In genomic region chr2:241910604-241911520, GRCh38 we compare ENCODE assay signal across 23 cellular contexts. TPM values are rescaled to one million over a fixed set of nuclear protein-coding genes. Genes with fewer than 3 reads are reported as not detected.
A peak's percentile ranks its signal among the peaks of the same experiment; 100 is the strongest.
DNase-seq lines count a peak whose midpoint lies in the region; ATAC-seq and TF ChIP-seq lines count a peak whose summit lies in the region.
"Had no signal": no experiment of that assay in that cellular context is flagged by ENCODE, and none has a peak within 500 bp of the region (broad histone marks: within the 10 kb centered on the region; RNA-seq: fewer than 3 reads in every experiment).

No MANE protein-coding gene starts in this region.

- no peak for DNase-seq in activated CD4-positive, alpha-beta T cell treated with anti-CD3 and anti-CD28 coated beads, Interleukin-2, amount 10 ng/mL, durations not matched to agents 24 days and 14 days
- no peak for DNase-seq in activated CD4-positive, alpha-beta T cell treated with anti-CD3 and anti-CD28 coated beads, Interleukin-2, amount 50 U/mL, for 1 hour
- no peak for DNase-seq in endothelial cell (ENCODE audit: low spot score)
- DNase-seq in progenitor cell of endocrine pancreas (ENCODE audit: low spot score, unreplicated experiment) = no peak
- DNase-seq in T-helper 2 cell treated with Interferon-gamma antibody and Interleukin-4, amounts not matched to agents 5 μg/mL and 100 μg/mL, for 36 hours (ENCODE audit: low spot score) = no peak
- DNase-seq in stimulated activated naive CD4-positive, alpha-beta T cell treated with Interleukin-2 at 50 U/mL for 16 hours (lab: John Stamatoyannopoulos, UW) = no peak
- DNase-seq: AML-193, DND-41, KG1, NCI-H1105 treated with DMSO at 0.1 percent for 48 hours, NCI-H1694 treated with DMSO at 0.1 percent for 48 hours, NCI-H226, NCI-H524, NCI-H82, PC-3, RPMI8226, SHP77 treated with DMSO at 0.1 percent for 48 hours had no signal

- H3K4me1 ChIP-seq in HEK293 (ENCODE audit: control insufficient read depth, insufficient read depth, low read length) = no peaks in the 10 kb centered on the region

- no peak overlapping the region for H3K4me3 Mint-ChIP-seq in activated CD4-positive, alpha-beta T cell treated with anti-CD3 and anti-CD28 coated beads, Interleukin-2, amount 10 ng/mL, durations not matched to agents 24 days and 14 days
- no peak overlapping the region for H3K4me3 Mint-ChIP-seq in endothelial cell (ENCODE audit: unreplicated experiment)
- no peak overlapping the region for H3K4me3 Mint-ChIP-seq in progenitor cell of endocrine pancreas (ENCODE audit: low read depth)
- H3K4me3 Mint-ChIP-seq in T-helper 2 cell treated with Interferon-gamma antibody and Interleukin-4, amounts not matched to agents 5 μg/mL and 100 μg/mL, for 36 hours = no peak overlapping the region

- CTCF ChIA-PET in HEK293 (lab: Yijun Ruan, JAX) = interaction anchor here (0.7 kb wide), 1 partner anchor 107 kb away, joined by 5 read pairs; no protein-coding TSS in a partner anchor

- TF ChIP-seq CTCF in HEK293 (tag by site-specific recombination; IDR thresholded peaks at IDR 0.05) (no peak), endothelial cell (IDR thresholded peaks at IDR 0.05; ENCODE audit: unreplicated experiment) (no peak), progenitor cell of endocrine pancreas (IDR thresholded peaks at IDR 0.05; ENCODE audit: unreplicated experiment) (no peak)

- no peak overlapping the region for H3K4me3 ChIP-seq in HEK293 (ENCODE audit: low read depth, low read length)

- H3K36me3 Mint-ChIP-seq in activated CD4-positive, alpha-beta T cell treated with anti-CD3 and anti-CD28 coated beads, Interleukin-2, amount 10 ng/mL, durations not matched to agents 24 days and 14 days (ENCODE audit: low read depth) = no peaks in the 10 kb centered on the region
- H3K36me3 Mint-ChIP-seq in endothelial cell (ENCODE audit: low read depth, unreplicated experiment) (peaks cover 8% of the 10 kb centered on the region), progenitor cell of endocrine pancreas (ENCODE audit: insufficient read depth) (peaks cover 2% of the 10 kb centered on the region)
- no peaks in the 10 kb centered on the region for H3K36me3 Mint-ChIP-seq in T-helper 2 cell treated with Interferon-gamma antibody and Interleukin-4, amounts not matched to agents 5 μg/mL and 100 μg/mL, for 36 hours (ENCODE audit: low read depth)

- intact Hi-C loops in activated CD4-positive, alpha-beta T cell treated with anti-CD3 and anti-CD28 coated beads, Interleukin-2, amount 10 ng/mL, durations not matched to agents 24 days and 14 days (cut with micrococcal nuclease) = no loop called here

- H3K27ac Mint-ChIP-seq in activated CD4-positive, alpha-beta T cell treated with anti-CD3 and anti-CD28 coated beads, Interleukin-2, amount 10 ng/mL, durations not matched to agents 24 days and 14 days = peak overlapping the region; percentile 5
- peak overlapping the region; percentile 39 for H3K27ac Mint-ChIP-seq in endothelial cell (ENCODE audit: unreplicated experiment)
- H3K27ac Mint-ChIP-seq in progenitor cell of endocrine pancreas = peak overlapping the region; percentile 41
- no peak overlapping the region for H3K27ac Mint-ChIP-seq in T-helper 2 cell treated with Interferon-gamma antibody and Interleukin-4, amounts not matched to agents 5 μg/mL and 100 μg/mL, for 36 hours

- peaks cover 2% of the 10 kb centered on the region for H3K4me1 Mint-ChIP-seq in activated CD4-positive, alpha-beta T cell treated with anti-CD3 and anti-CD28 coated beads, Interleukin-2, amount 10 ng/mL, durations not matched to agents 24 days and 14 days
- H3K4me1 Mint-ChIP-seq in endothelial cell (ENCODE audit: unreplicated experiment) (no peaks in the 10 kb centered on the region), progenitor cell of endocrine pancreas (ENCODE audit: low read depth) (peaks cover 4% of the 10 kb centered on the region)
- H3K4me1 Mint-ChIP-seq in T-helper 2 cell treated with Interferon-gamma antibody and Interleukin-4, amounts not matched to agents 5 μg/mL and 100 μg/mL, for 36 hours (ENCODE audit: low read depth) = no peaks in the 10 kb centered on the region

- no peak for ATAC-seq in GM18870 (IDR thresholded peaks at IDR 0.05; ENCODE audit: unreplicated experiment)
- ATAC-seq: HCT116, PC-3 had no signal

- no peaks in the 10 kb centered on the region for H3K27me3 Mint-ChIP-seq in activated CD4-positive, alpha-beta T cell treated with anti-CD3 and anti-CD28 coated beads, Interleukin-2, amount 10 ng/mL, durations not matched to agents 24 days and 14 days
- no peaks in the 10 kb centered on the region for H3K27me3 Mint-ChIP-seq in endothelial cell (ENCODE audit: unreplicated experiment)
- peaks cover 7% of the 10 kb centered on the region for H3K27me3 Mint-ChIP-seq in progenitor cell of endocrine pancreas
- H3K27me3 Mint-ChIP-seq in T-helper 2 cell treated with Interferon-gamma antibody and Interleukin-4, amounts not matched to agents 5 μg/mL and 100 μg/mL, for 36 hours (ENCODE audit: low read depth) = no peaks in the 10 kb centered on the region

- H3K27ac ChIP-seq in HEK293 (ENCODE audit: extremely low read depth, low read depth, low read length) = no peak overlapping the region
- H3K27ac ChIP-seq: 22Rv1, C4-2B had no signal

- no peaks in the 10 kb centered on the region for H3K9me3 Mint-ChIP-seq in activated CD4-positive, alpha-beta T cell treated with anti-CD3 and anti-CD28 coated beads, Interleukin-2, amount 10 ng/mL, durations not matched to agents 24 days and 14 days
- no peaks in the 10 kb centered on the region for H3K9me3 Mint-ChIP-seq in endothelial cell (ENCODE audit: unreplicated experiment)
- H3K9me3 Mint-ChIP-seq in progenitor cell of endocrine pancreas (ENCODE audit: low read depth) = peaks cover 8% of the 10 kb centered on the region
- H3K9me3 Mint-ChIP-seq in T-helper 2 cell treated with Interferon-gamma antibody and Interleukin-4, amounts not matched to agents 5 μg/mL and 100 μg/mL, for 36 hours = no peaks in the 10 kb centered on the region

- H3K36me3 ChIP-seq in HEK293 (ENCODE audit: control insufficient read depth in 2 of 2, insufficient read depth in 1 of 2, low read length in 2 of 2) = no peaks in the 10 kb centered on the region

- H3K9me3 ChIP-seq in HEK293 (ENCODE audit: control insufficient read depth, insufficient read depth, low read depth, low read length) = no peaks in the 10 kb centered on the region

- POLR2A ChIA-PET in HEK293 (lab: Yijun Ruan, JAX) = no interaction called here

TF ChIP-seq in HEK293, 187 proteins besides CTCF, POLR2A, EP300 and RAD21:
- TF ChIP-seq ZNF184 (tag by site-specific recombination; IDR thresholded peaks at IDR 0.05) (no peak), ZSCAN4 (tag by site-specific recombination; IDR thresholded peaks at IDR 0.05) (peak; percentile 49), ZNF174 (tag by site-specific recombination; IDR thresholded peaks at IDR 0.05) (no peak), ZNF18 (tag by site-specific recombination; IDR thresholded peaks at IDR 0.05) (no peak), ZFHX2 (tag by site-specific recombination; conservative IDR thresholded peaks at IDR 0.05) (peak; percentile 97), ZNF549 (tag by site-specific recombination; IDR thresholded peaks at IDR 0.05) (no peak), EGR2 (tag by site-specific recombination; IDR thresholded peaks at IDR 0.05; ENCODE audit: low read depth) (peak; percentile 99)

RNA-seq across cellular contexts. Expression of gene RTP5, which starts 41.3 kb away (rescaled TPM):
- total RNA-seq in activated CD4-positive, alpha-beta T cell treated with anti-CD3 and anti-CD28 coated beads, Interleukin-2, amount 10 ng/mL, durations not matched to agents 24 days and 14 days = 0.07 TPM in 1 of 2 replicates, not detected in the other
- not detected for total RNA-seq in endothelial cell (ENCODE audit: unreplicated experiment)
- not detected in 2 replicates for total RNA-seq in progenitor cell of endocrine pancreas
- total RNA-seq: G401, PC-3 had no signal

RNA-seq across cellular contexts. Expression of gene PDCD1, which starts 52.2 kb away (rescaled TPM):
- 79.6 and 83.3 TPM in 2 replicates for total RNA-seq in activated CD4-positive, alpha-beta T cell treated with anti-CD3 and anti-CD28 coated beads, Interleukin-2, amount 10 ng/mL, durations not matched to agents 24 days and 14 days
- total RNA-seq in endothelial cell (ENCODE audit: unreplicated experiment) = not detected
- not detected in 2 replicates for total RNA-seq in progenitor cell of endocrine pancreas
- total RNA-seq: G401, PC-3 had no signal

Comparison
In these comparisons a context has a peak if more than half of its experiments do, and no peak if none do; other contexts are left out.
1. RNA of gene PDCD1, which starts 52.2 kb away (total RNA-seq): 79.6 to 83.3 TPM in activated CD4-positive, alpha-beta T cell treated with anti-CD3 and anti-CD28 coated beads, Interleukin-2, amount 10 ng/mL, durations not matched to agents 24 days and 14 days; not detected in endothelial cell (single experiment) and not detected in progenitor cell of endocrine pancreas; every median in the first group is over 10 times any median in the second.